In genomic region chr2:103959174-103960125, GRCh38 we compare ENCODE assay signal across 8 cellular contexts.
DNase-seq lines count a peak whose midpoint lies in the region; ATAC-seq and TF ChIP-seq lines count a peak whose summit lies in the region.

No MANE protein-coding gene starts in this region.

- peak; percentile 92 for TF ChIP-seq RAD21 in neural cell (conservative IDR thresholded peaks at IDR 0.05)

- H3K9me2 ChIP-seq in GM23338 (ENCODE audit: insufficient read depth) (no peaks in the 10 kb centered on the region), neural cell (ENCODE audit: insufficient read depth, low read length) (no peaks in the 10 kb centered on the region)

- H3K36me3 ChIP-seq in GM23338 (ENCODE audit: insufficient read depth) (no peaks in the 10 kb centered on the region), neural cell (ENCODE audit: insufficient read depth, low read length) (no peaks in the 10 kb centered on the region)

- ATAC-seq in GM23338 (peak; percentile 95), GM21515 (IDR thresholded peaks at IDR 0.05; ENCODE audit: unreplicated experiment) (no peak)

- DNase-seq in Calu3 (peak; percentile 32), GM23338 (ENCODE audit: low spot score) (peak; percentile 77), NCI-H446 (lab: John Stamatoyannopoulos, UW) (peak; percentile 4 to 54), caudate nucleus (lab: John Stamatoyannopoulos, UW) (peak in 53 of 61 donors; percentile 0 to 85 (median 41))
- no peak for DNase-seq in activated CD4-positive, alpha-beta T cell treated with anti-CD3 and anti-CD28 coated beads, Interleukin-2, amount 50 U/mL, for 4 hours
- DNase-seq in activated T-cell treated with anti-CD3 and anti-CD28 coated beads, Interleukin-2, amount 50 U/mL, for 1 hour: no peak

- H3K27me3 ChIP-seq in GM23338 (ENCODE audit: insufficient read depth) (no peaks in the 10 kb centered on the region), neural cell (ENCODE audit: insufficient read depth, low read depth, low read length) (no peaks in the 10 kb centered on the region)

- H4K20me1 ChIP-seq in GM23338 (replicated peaks; ENCODE audit: insufficient read depth) (no peaks in the 10 kb centered on the region), neural cell (ENCODE audit: insufficient read depth) (no peaks in the 10 kb centered on the region)

- H3K27ac ChIP-seq in GM23338 (ENCODE audit: low read depth) (no peak overlapping the region), caudate nucleus (ENCODE audit: low read depth, low read length) (no peak overlapping the region), neural cell (ENCODE audit: low read length) (peak overlapping the region; percentile 54)

- H3K9me3 Mint-ChIP-seq in Calu3 (ENCODE audit: low read depth, unreplicated experiment) (peaks cover 8% of the 10 kb centered on the region), GM23338 (no peaks in the 10 kb centered on the region)

- H3K4me1 ChIP-seq in GM23338 (ENCODE audit: insufficient read depth): 0 out of 2 replicates have a peak, but pooled peaks cover 4% of the 10 kb centered on the region

- no peaks in the 10 kb centered on the region for H3K36me3 Mint-ChIP-seq in Calu3 (ENCODE audit: insufficient read depth, unreplicated experiment)
- H3K36me3 Mint-ChIP-seq in GM23338 (ENCODE audit: low read depth): no peaks in the 10 kb centered on the region; the same call in 2 of the 3 replicates

- BruUV-seq in Calu3 (replicated peaks; lab: Mats Ljungman, UMichigan): no TSS peak

- H3K4me1 Mint-ChIP-seq in Calu3 (ENCODE audit: low read depth, unreplicated experiment): no peaks in the 10 kb centered on the region
- peaks cover 7% of the 10 kb centered on the region for H3K4me1 Mint-ChIP-seq in GM23338

- no peak overlapping the region for H3K27ac Mint-ChIP-seq in Calu3 (ENCODE audit: unreplicated experiment)
- H3K27ac Mint-ChIP-seq in GM23338: no peak overlapping the region

- CTCF ChIA-PET in Calu3 (lab: Charles Lee): interaction anchor here (0.9 kb wide), 1 partner anchor 890 kb away, joined by 4 read pairs; no protein-coding TSS in a partner anchor

- H3K27me3 Mint-ChIP-seq in Calu3 (ENCODE audit: unreplicated experiment): no peaks in the 10 kb centered on the region
- H3K27me3 Mint-ChIP-seq in GM23338 (ENCODE audit: insufficient read depth, low read depth, poor library complexity): no peaks in the 10 kb centered on the region

- H3K9me3 ChIP-seq in neural cell (ENCODE audit: low read length): no peaks in the 10 kb centered on the region

- H3K4me2 ChIP-seq in GM23338 (no peak overlapping the region), neural cell (ENCODE audit: low read length) (no peak overlapping the region)

- H3K4me3 Mint-ChIP-seq in Calu3 (ENCODE audit: low read depth, unreplicated experiment) (no peak overlapping the region), GM23338 (no peak overlapping the region)

- TF ChIP-seq CTCF in Calu3 (IDR thresholded peaks at IDR 0.05; ENCODE audit: unreplicated experiment) (peak; percentile 32), GM23338 (conservative IDR thresholded peaks at IDR 0.05; ENCODE audit: low read depth in 2 of 2) (peak; percentile 80 to 90), neural cell (IDR thresholded peaks at IDR 0.05; ENCODE audit: poor library complexity, severe bottlenecking) (peak; percentile 89)

- H2AFZ ChIP-seq in GM23338: no peak overlapping the region
- H2AFZ ChIP-seq in neural cell (ENCODE audit: low read depth, low read length): no peak overlapping the region

- H3K79me2 ChIP-seq in GM23338 (replicated peaks; ENCODE audit: insufficient read depth) (no peaks in the 10 kb centered on the region), neural cell (replicated peaks; ENCODE audit: insufficient read depth, low read length) (peaks cover 19% of the 10 kb centered on the region)

- no peak overlapping the region for H3K4me3 ChIP-seq in GM23338
- no peak overlapping the region for H3K4me3 ChIP-seq in neural cell (ENCODE audit: low read length)

- peak overlapping the region; percentile 9 for H3K9ac ChIP-seq in neural cell (ENCODE audit: low read length)

- H3F3A ChIP-seq in GM23338 (replicated peaks; ENCODE audit: low read depth): no peaks in the 10 kb centered on the region
- H3F3A ChIP-seq in neural cell (ENCODE audit: insufficient read depth, low read length, poor library complexity, severe bottlenecking): no peaks in the 10 kb centered on the region

- no peak for TF ChIP-seq EP300 in neural cell (conservative IDR thresholded peaks at IDR 0.05; ENCODE audit: poor library complexity, severe bottlenecking)

- intact Hi-C loops in Calu3 (cut with micrococcal nuclease; ENCODE audit: unreplicated experiment): loop anchor here (5.0 kb wide), 2 partner anchors 453 to 983 kb away; no protein-coding TSS in a partner anchor

TF ChIP-seq in GM23338, 12 proteins besides CTCF, POLR2A, EP300 and RAD21:
- TF ChIP-seq POLR2AphosphoS5 (IDR thresholded peaks at IDR 0.05; ENCODE audit: low read depth): no peak
- no peak for TF ChIP-seq EZH2 (IDR thresholded peaks at IDR 0.05; ENCODE audit: low read depth, unreplicated experiment)
- no peak for TF ChIP-seq CREB1 (CRISPR knock-in tag; IDR thresholded peaks at IDR 0.05; ENCODE audit: low read depth)
- TF ChIP-seq ETS1 (IDR thresholded peaks at IDR 0.05): no peak
- no peak for TF ChIP-seq EZH2phosphoT487 (IDR thresholded peaks at IDR 0.05; ENCODE audit: unreplicated experiment)
- TF ChIP-seq NANOG (IDR thresholded peaks at IDR 0.05; ENCODE audit: borderline replicate concordance): no peak
- TF ChIP-seq JUNB (IDR thresholded peaks at IDR 0.05; ENCODE audit: unreplicated experiment): no peak
TF ChIP-seq in GM23338: peak in this region for 0.

TF ChIP-seq in neural cell, 6 proteins besides CTCF, POLR2A, EP300 and RAD21:
- TF ChIP-seq SMC3 (conservative IDR thresholded peaks at IDR 0.05; ENCODE audit: poor library complexity): peak; percentile 92
- TF ChIP-seq EZH2 (IDR thresholded peaks at IDR 0.05; ENCODE audit: borderline replicate concordance, insufficient read depth, low read length, poor library complexity, severe bottlenecking): no peak
- TF ChIP-seq REST (IDR thresholded peaks at IDR 0.05; ENCODE audit: borderline replicate concordance): no peak
- no peak for TF ChIP-seq TAF1 (IDR thresholded peaks at IDR 0.05; ENCODE audit: low read depth)

Comparison
In these comparisons a context has a peak if more than half of its experiments do, and no peak if none do; other contexts are left out.
1. DNase-seq: peak in Calu3 (single experiment), GM23338 (single experiment), NCI-H446 (2 of 2) and caudate nucleus (53 of 61); none in activated CD4-positive, alpha-beta T cell treated with anti-CD3 and anti-CD28 coated beads, Interleukin-2, amount 50 U/mL, for 4 hours (0 of 2) and activated T-cell treated with anti-CD3 and anti-CD28 coated beads, Interleukin-2, amount 50 U/mL, for 1 hour (single experiment).
2. CTCF ChIP-seq: peak in every context shown above with its lines; median percentile 89 in neural cell; 85 in GM23338; 32 in Calu3.